ENCODE assay signal across 8 cellular contexts in genomic region chr6:3742426-3743344, GRCh38. TPM values are rescaled to one million over a fixed set of nuclear protein-coding genes. Genes with fewer than 3 reads are reported as not detected.
A peak's percentile ranks its signal among the peaks of the same experiment; 100 is the strongest.
DNase-seq lines count a peak whose midpoint lies in the region; ATAC-seq lines count a peak whose summit lies in the region.

No MANE protein-coding gene starts in this region.

- H3K9ac ChIP-seq in BLaER1 treated with 17β-estradiol and CSF1 and Interleukin-3, amounts not matched to agents 10 nM and 100 nM = peak overlapping the region in 9 of 11 experiments; percentile 17 to 54 (median 46); a peak in 14 of 22 replicates

- peak overlapping the region; percentile 62 to 90 (median 78) for H3K27ac Mint-ChIP-seq in naive B cell

- no peaks in the 10 kb centered on the region for H3K27me3 ChIP-seq in BLaER1 treated with 17β-estradiol and CSF1 and Interleukin-3, amounts not matched to agents 10 nM and 100 nM
- no peaks in the 10 kb centered on the region for H3K27me3 ChIP-seq in esophagus (ENCODE audit: control insufficient read depth in 1 of 2, insufficient read depth in 2 of 2, low read length in 2 of 2)

- peaks cover 36 to 65% (median 42%) of the 10 kb centered on the region in 10 experiments for H3K4me1 ChIP-seq in BLaER1 treated with 17β-estradiol and CSF1 and Interleukin-3, amounts not matched to agents 10 nM and 100 nM
- peaks cover 0 to 5% of the 10 kb centered on the region in 2 donors for H3K4me1 ChIP-seq in esophagus (ENCODE audit: control insufficient read depth in 2 of 2, insufficient read depth in 2 of 2, low read length in 1 of 2)

- H3K4me3 ChIP-seq in BLaER1 treated with 17β-estradiol and CSF1 and Interleukin-3, amounts not matched to agents 10 nM and 100 nM = peak overlapping the region in 4 of 10 experiments; percentile 6 to 35 (median 22); a peak in 4 of 20 replicates
- peak overlapping the region in 1 of 2 donors; percentile 17 for H3K4me3 ChIP-seq in esophagus (ENCODE audit: low read depth in 1 of 2, low read length in 2 of 2)

- H3K4me1 Mint-ChIP-seq in naive B cell = peaks cover 31 to 54% (median 45%) of the 10 kb centered on the region in 3 donors

- H3K4me3 Mint-ChIP-seq in naive B cell = peak overlapping the region; percentile 48 to 85 (median 70)

- H3K9me3 Mint-ChIP-seq in naive B cell = no peaks in the 10 kb centered on the region

- H3K36me3 ChIP-seq in BLaER1 treated with 17β-estradiol and CSF1 and Interleukin-3, amounts not matched to agents 10 nM and 100 nM = peaks cover 0 to 68% (median 0%) of the 10 kb centered on the region in 11 experiments; a peak in 8 of 22 replicates
- H3K36me3 ChIP-seq in esophagus (ENCODE audit: control insufficient read depth in 2 of 2, insufficient read depth in 2 of 2, low read length in 1 of 2) = peaks cover 0 to 7% of the 10 kb centered on the region in 2 donors

- peaks cover 0 to 4% (median 0%) of the 10 kb centered on the region in 3 donors for H3K27me3 Mint-ChIP-seq in naive B cell

- H3K4me2 ChIP-seq in BLaER1 treated with 17β-estradiol and CSF1 and Interleukin-3, amounts not matched to agents 10 nM and 100 nM = peak overlapping the region; percentile 71 to 96 (median 84)

- peak; percentile 73 for DNase-seq in HPDE6-E6E7 (ENCODE audit: extremely low spot score)
- DNase-seq in OCI-M1 (lab: John Stamatoyannopoulos, UW) = peak; percentile 92
- peak; percentile 89 for DNase-seq in activated T-cell treated with anti-CD3 and anti-CD28 coated beads for 4 hours
- peak; percentile 79 for DNase-seq in naive B cell
- DNase-seq in stimulated activated CD8-positive, alpha-beta memory T cell treated with anti-CD3 and anti-CD28 coated beads, Interleukin-7, amount 100 ng/mL, for 48 hours (ENCODE audit: extremely low read depth in 1 of 2, low read depth in 1 of 2) = peak; percentile 54 to 70

- H3K9me3 ChIP-seq in BLaER1 treated with 17β-estradiol and CSF1 and Interleukin-3, amounts not matched to agents 10 nM and 100 nM (replicated peaks in 1 of 11) = no peaks in the 10 kb centered on the region
- no peaks in the 10 kb centered on the region for H3K9me3 ChIP-seq in esophagus (ENCODE audit: control insufficient read depth in 2 of 2, insufficient read depth in 1 of 2, low read depth in 1 of 2, low read length in 1 of 2)

- H3K36me3 Mint-ChIP-seq in naive B cell = no peaks in the 10 kb centered on the region

- 15 to 20% methylated on average over 37 of the region's 37 CpGs for WGBS in esophagus, 2 donors

- peak overlapping the region in 8 of 11 experiments; percentile 7 to 58 (median 42); a peak in 11 of 22 replicates for H3K27ac ChIP-seq in BLaER1 treated with 17β-estradiol and CSF1 and Interleukin-3, amounts not matched to agents 10 nM and 100 nM
- H3K27ac ChIP-seq in esophagus (ENCODE audit: low read depth in 2 of 2, low read length in 1 of 2) = peak overlapping the region; percentile 54 to 69

- peaks cover 0 to 100% (median 39%) of the 10 kb centered on the region in 11 experiments; a peak in 17 of 22 replicates for H4K20me1 ChIP-seq in BLaER1 treated with 17β-estradiol and CSF1 and Interleukin-3, amounts not matched to agents 10 nM and 100 nM

- peak; percentile 50 for ATAC-seq in GM19324 (IDR thresholded peaks at IDR 0.05; ENCODE audit: low FRiP score, unreplicated experiment)
- ATAC-seq in naive B cell (ENCODE audit: low read depth in 2 of 2) = peak; percentile 60 to 65

RNA-seq across cellular contexts. Expression of gene PXDC1, which starts 8.8 kb away (rescaled TPM):
- 10 to 100 TPM; 10.0 to 13.1 TPM for polyA plus RNA-seq in esophagus
- polyA plus RNA-seq in naive B cell (ENCODE audit: low read depth in 6 of 6) = 1 to 10 TPM in 2 of 6 donors, under 1 TPM in 3, not detected in 1; 0.44 to 3.1 (median 0.97) TPM
